16 cellular contexts compared by ENCODE assay signal in the genomic region with DNA sequence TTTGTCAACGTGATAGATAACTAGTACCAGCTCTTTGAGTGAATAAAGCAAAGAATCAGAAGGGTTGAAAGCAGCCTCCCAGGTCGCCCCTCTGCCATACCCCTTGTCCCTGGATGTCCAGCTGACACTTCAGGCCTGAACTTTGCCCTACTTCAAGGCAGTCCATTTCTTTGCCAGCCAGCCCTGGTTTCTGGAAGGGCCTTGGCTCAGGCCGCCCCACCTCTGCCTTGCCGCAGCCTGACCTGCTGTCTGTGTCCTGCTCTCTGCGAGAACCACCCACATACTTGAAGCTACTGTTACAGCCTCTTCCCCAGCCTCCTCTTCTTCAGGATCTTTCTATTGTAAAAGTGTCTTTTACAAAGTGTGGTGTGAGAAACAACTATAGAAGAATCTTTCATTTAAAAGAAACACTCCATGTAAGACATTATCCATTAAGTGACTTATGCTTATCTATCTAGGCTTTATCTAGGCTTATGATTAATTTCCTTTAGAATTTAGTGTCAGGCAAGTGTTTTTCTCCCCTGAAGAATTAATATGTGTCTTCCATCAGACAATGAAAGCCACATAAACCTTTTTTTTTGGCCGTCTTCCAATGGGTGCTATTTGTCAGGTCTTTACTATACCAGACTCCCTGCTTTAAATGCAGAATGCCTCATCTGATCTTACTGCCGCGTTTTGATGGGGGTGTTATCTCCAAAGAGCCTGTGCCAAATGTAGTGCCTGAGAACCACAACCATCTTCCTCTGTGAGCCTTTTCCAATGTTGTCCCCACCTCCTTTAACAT.
DNase-seq lines count a peak whose midpoint lies in the region; ATAC-seq and TF ChIP-seq lines count a peak whose summit lies in the region.
"Had no signal": no experiment of that assay in that cellular context is flagged by ENCODE, and none has a peak within 500 bp of the region (broad histone marks: within the 10 kb centered on the region; RNA-seq: fewer than 3 reads in every experiment).

No MANE protein-coding gene starts in this region.

- WGBS in SK-N-SH (ENCODE audit: low lambda C conversion rate), result 61% methylated on average over 8 of the region's 8 CpGs

- H3F3A ChIP-seq in SK-N-SH (replicated peaks; ENCODE audit: insufficient read depth) (peaks cover 23% of the 10 kb centered on the region), PC-9 (ENCODE audit: insufficient read depth, low read depth) (no peaks in the 10 kb centered on the region)

- CTCF ChIA-PET in SK-N-SH (lab: Yijun Ruan, JAX), result interaction anchor here (1.2 to 2.1 kb wide), 2 partner anchors 133 to 134 kb away, joined by 4 to 6 read pairs; partner anchors contain the start of gene SOCS1
- CTCF ChIA-PET in PC-9 (lab: Charles Lee), result no interaction called here

- H3K36me3 ChIP-seq in SK-N-SH (replicated peaks in 1 of 2; ENCODE audit: control insufficient read depth in 1 of 2, insufficient read depth in 2 of 2, low read length in 1 of 2), result peaks cover 14 to 21% of the 10 kb centered on the region in 2 experiments
- H3K36me3 ChIP-seq in PC-9 (ENCODE audit: low read depth), result 0 out of 2 replicates have a peak, but pooled peaks cover 3% of the 10 kb centered on the region

- BruUV-seq in PC-9 (replicated peaks; lab: Mats Ljungman, UMichigan), result no TSS peak

- H3K79me2 ChIP-seq in SK-N-SH (ENCODE audit: insufficient read depth), result no peaks in the 10 kb centered on the region
- no peaks in the 10 kb centered on the region for H3K79me2 ChIP-seq in PC-9 (ENCODE audit: low read depth)

- no peak overlapping the region for H3K4me3 Mint-ChIP-seq in stimulated activated memory B cell treated with anti-CD40 and anti-IgM and Interleukin-4, amounts not matched to agents 10 μg/mL and 1 μg/mL and 100 μg/mL, for 72 hours
- H3K4me3 Mint-ChIP-seq: activated naive CD4-positive, alpha-beta T cell treated with anti-CD3 and anti-CD28 coated beads, Interleukin-2, amount 50 U/mL, for 24 hours had no signal

- peak; percentile 45 to 71; a peak in 2 of 4 replicates for TF ChIP-seq EP300 in SK-N-SH (IDR thresholded peaks at IDR 0.05; ENCODE audit: borderline replicate concordance in 1 of 2, low read depth in 1 of 2, low read length in 1 of 2)

- no peaks in the 10 kb centered on the region for H3K27me3 Mint-ChIP-seq in stimulated activated memory B cell treated with anti-CD40 and anti-IgM and Interleukin-4, amounts not matched to agents 10 μg/mL and 1 μg/mL and 100 μg/mL, for 72 hours
- H3K27me3 Mint-ChIP-seq: activated naive CD4-positive, alpha-beta T cell treated with anti-CD3 and anti-CD28 coated beads, Interleukin-2, amount 50 U/mL, for 24 hours had no signal

- peak; percentile 23; the same call in 1 of the 2 replicates for TF ChIP-seq RAD21 in SK-N-SH (IDR thresholded peaks at IDR 0.05; ENCODE audit: low read length)

- H3K9me2 ChIP-seq in SK-N-SH (no peaks in the 10 kb centered on the region), PC-9 (ENCODE audit: insufficient read depth) (no peaks in the 10 kb centered on the region)

- peak overlapping the region; percentile 31 to 59; a peak in 3 of 4 replicates for H3K27ac ChIP-seq in SK-N-SH (ENCODE audit: low read depth in 2 of 2, low read length in 1 of 2)
- no peak overlapping the region for H3K27ac ChIP-seq in PC-9

- H3K27me3 ChIP-seq in SK-N-SH (ENCODE audit: insufficient read depth) (no peaks in the 10 kb centered on the region), PC-9 (ENCODE audit: insufficient read depth, low read depth) (no peaks in the 10 kb centered on the region)
- H3K27me3 ChIP-seq: tibial artery had no signal

- H3K4me1 ChIP-seq in SK-N-SH (ENCODE audit: control insufficient read depth in 1 of 2, insufficient read depth in 2 of 2, low read depth in 1 of 2, low read length in 1 of 2), result peaks cover 8 to 10% of the 10 kb centered on the region in 2 experiments; a peak in 2 of 4 replicates
- no peaks in the 10 kb centered on the region for H3K4me1 ChIP-seq in PC-9 (replicated peaks; ENCODE audit: insufficient read depth)

- DNase-seq in left ventricle myocardium superior, result peak; percentile 35
- DNase-seq in cardiac septum (ENCODE audit: low spot score), result no peak
- DNase-seq in SK-N-SH, result peak; percentile 67
- DNase-seq in dermis blood vessel endothelial cell, result peak; percentile 48
- no peak for DNase-seq in PC-9
- DNase-seq in stimulated activated CD4-positive, alpha-beta T cell treated with anti-CD3 and anti-CD28 coated beads, Interleukin-15, amount 100 ng/mL, for 24 hours, result no peak
- DNase-seq: effector CD8-positive, alpha-beta T cell; hippocampal formation; mucosa of descending colon; NCI-H2029; NCI-H69; stimulated activated CD4-positive, alpha-beta T cell treated with anti-CD3 and anti-CD28 coated beads, Interleukin-4, amount 100 ng/mL, for 1 hour had no signal

- no peaks in the 10 kb centered on the region for H4K20me1 ChIP-seq in SK-N-SH (ENCODE audit: insufficient read depth)
- no peaks in the 10 kb centered on the region for H4K20me1 ChIP-seq in PC-9 (ENCODE audit: insufficient read depth)

- TF ChIP-seq CTCF in SK-N-SH (IDR thresholded peaks at IDR 0.05), result no peak
- no peak for TF ChIP-seq CTCF in PC-9 (conservative IDR thresholded peaks at IDR 0.05)

- H3K4me3 ChIP-seq in SK-N-SH (ENCODE audit: low read depth in 2 of 2, low read length in 1 of 2), result no peak overlapping the region
- no peak overlapping the region for H3K4me3 ChIP-seq in PC-9
- H3K4me3 ChIP-seq: mucosa of descending colon, tibial artery had no signal

- ATAC-seq in left ventricle myocardium superior (peak; percentile 73), esophagus mucosa (no peak)
- ATAC-seq in stimulated activated memory B cell treated with anti-CD40 and anti-IgM and Interleukin-4, amounts not matched to agents 10 μg/mL and 1 μg/mL and 100 μg/mL, for 72 hours, result no peak
- ATAC-seq: mucosa of descending colon had no signal

- peak overlapping the region; percentile 6; the same call in 1 of the 2 replicates for H3K4me2 ChIP-seq in SK-N-SH
- H3K4me2 ChIP-seq in PC-9, result no peak overlapping the region

- H3K36me3 Mint-ChIP-seq in stimulated activated memory B cell treated with anti-CD40 and anti-IgM and Interleukin-4, amounts not matched to agents 10 μg/mL and 1 μg/mL and 100 μg/mL, for 72 hours, result peaks cover 95% of the 10 kb centered on the region

- H3K9me3 ChIP-seq in SK-N-SH (no peaks in the 10 kb centered on the region), PC-9 (ENCODE audit: insufficient read depth, low read depth) (no peaks in the 10 kb centered on the region)
- H3K9me3 ChIP-seq: mucosa of descending colon, tibial artery had no signal

- peaks cover 34% of the 10 kb centered on the region for H3K4me1 Mint-ChIP-seq in stimulated activated memory B cell treated with anti-CD40 and anti-IgM and Interleukin-4, amounts not matched to agents 10 μg/mL and 1 μg/mL and 100 μg/mL, for 72 hours

- H3K27ac Mint-ChIP-seq in stimulated activated memory B cell treated with anti-CD40 and anti-IgM and Interleukin-4, amounts not matched to agents 10 μg/mL and 1 μg/mL and 100 μg/mL, for 72 hours, result peak overlapping the region; percentile 57
- H3K27ac Mint-ChIP-seq: activated naive CD4-positive, alpha-beta T cell treated with anti-CD3 and anti-CD28 coated beads, Interleukin-2, amount 50 U/mL, for 24 hours had no signal

- H3K9ac ChIP-seq in SK-N-SH, result no peak overlapping the region

- no peak overlapping the region for H2AFZ ChIP-seq in SK-N-SH (ENCODE audit: low read depth)
- H2AFZ ChIP-seq in PC-9, result no peak overlapping the region

- H3K9me3 Mint-ChIP-seq in stimulated activated memory B cell treated with anti-CD40 and anti-IgM and Interleukin-4, amounts not matched to agents 10 μg/mL and 1 μg/mL and 100 μg/mL, for 72 hours, result no peaks in the 10 kb centered on the region
- H3K9me3 Mint-ChIP-seq: activated naive CD4-positive, alpha-beta T cell treated with anti-CD3 and anti-CD28 coated beads, Interleukin-2, amount 50 U/mL, for 24 hours had no signal

- POLR2A ChIA-PET in SK-N-SH (lab: Yijun Ruan, JAX) (no interaction called here), PC-9 (lab: Charles Lee; ENCODE audit: unreplicated experiment) (interaction anchor here (0.7 kb wide), 1 partner anchor 139 kb away, joined by 23 read pairs; no protein-coding TSS in a partner anchor)

- intact Hi-C loops in left ventricle myocardium superior (cut with micrococcal nuclease) (no loop called here), cardiac septum (cut with DNase I) (no loop called here), PC-9 (cut with micrococcal nuclease; ENCODE audit: unreplicated experiment) (no loop called here)

TF ChIP-seq in SK-N-SH, 30 proteins besides CTCF, POLR2A, EP300 and RAD21 (continues in another document):
- TF ChIP-seq EZH2phosphoT487 (IDR thresholded peaks at IDR 0.05; ENCODE audit: borderline replicate concordance, low read depth) (no peak), SMC3 (IDR thresholded peaks at IDR 0.05; ENCODE audit: low read depth, low read length) (0 out of 2 replicates have a peak, but pooled peaks have one; percentile 13), ZBTB33 (IDR thresholded peaks at IDR 0.05; ENCODE audit: borderline replicate concordance, low read depth) (no peak), RFX5 (IDR thresholded peaks at IDR 0.05; ENCODE audit: low read length) (no peak), CHD2 (IDR thresholded peaks at IDR 0.05; ENCODE audit: low read length, partially characterized antibody) (peak; percentile 21), MEF2A (IDR thresholded peaks at IDR 0.05; ENCODE audit: borderline replicate concordance, low read depth) (no peak), GABPA (IDR thresholded peaks at IDR 0.05; ENCODE audit: low read depth) (no peak)

Comparison
In these comparisons a context has a peak if more than half of its experiments do, and no peak if none do; other contexts are left out.
1. DNase-seq: peak in left ventricle myocardium superior (single experiment), SK-N-SH (single experiment) and dermis blood vessel endothelial cell (single experiment); none in cardiac septum (single experiment), PC-9 (0 of 2) and stimulated activated CD4-positive, alpha-beta T cell treated with anti-CD3 and anti-CD28 coated beads, Interleukin-15, amount 100 ng/mL, for 24 hours (single experiment).